Comparison of ENCODE assay signal across 20 cellular contexts in the genomic region with DNA sequence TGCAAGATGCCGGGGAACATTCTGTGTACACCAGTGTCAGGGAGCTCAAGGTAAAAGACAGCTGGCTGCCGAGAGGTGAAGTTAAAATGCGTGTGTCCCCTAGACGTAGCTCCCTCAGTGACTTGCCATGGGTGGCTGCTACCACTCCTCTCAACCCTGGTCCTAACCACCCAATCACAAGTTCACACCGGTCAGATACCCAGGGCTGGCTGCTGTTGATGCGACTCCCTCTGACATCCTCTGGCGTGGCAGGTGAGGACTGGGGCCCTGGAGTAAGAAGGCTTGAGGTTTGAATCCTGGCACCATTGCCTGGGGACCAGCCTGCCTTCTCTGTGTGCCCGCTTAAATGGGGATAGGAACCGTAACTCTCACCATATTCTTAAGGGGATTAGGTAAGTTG.
DNase-seq lines count a peak whose midpoint lies in the region; TF ChIP-seq lines count a peak whose summit lies in the region.
"Had no signal": no experiment of that assay in that cellular context is flagged by ENCODE, and none has a peak within 500 bp of the region (broad histone marks: within the 10 kb centered on the region; RNA-seq: fewer than 3 reads in every experiment).

No MANE protein-coding gene starts in this region.

- H3K4me1 ChIP-seq in H9 (ENCODE audit: insufficient read depth, low read length) = no peaks in the 10 kb centered on the region
- peaks cover 9 to 19% (median 12%) of the 10 kb centered on the region in 4 donors for H3K4me1 ChIP-seq in stomach

- no peak overlapping the region for H3K56ac ChIP-seq in H9 (ENCODE audit: insufficient read length, low read depth, low read length)

- H2BK120ac ChIP-seq in H9 (ENCODE audit: low read depth, low read length, poor library complexity, severe bottlenecking) = no peak overlapping the region

- H2BK12ac ChIP-seq in H9 (ENCODE audit: insufficient read length, low read depth, low read length) = no peak overlapping the region

- no peak overlapping the region for H3K4me3 Mint-ChIP-seq in activated naive CD4-positive, alpha-beta T cell treated with anti-CD3 and anti-CD28 coated beads, Interleukin-2, amount 50 U/mL, for 24 hours
- no peak overlapping the region for H3K4me3 Mint-ChIP-seq in activated naive CD4-positive, alpha-beta T cell treated with anti-CD3 and anti-CD28 coated beads, Interleukin-2, amount 10 ng/mL, durations not matched to agents 7 days and 5 days
- H3K4me3 Mint-ChIP-seq in H9 = no peak overlapping the region
- H3K4me3 Mint-ChIP-seq: natural killer cell had no signal

- no peaks in the 10 kb centered on the region for H3K36me3 Mint-ChIP-seq in activated naive CD4-positive, alpha-beta T cell treated with anti-CD3 and anti-CD28 coated beads, Interleukin-2, amount 50 U/mL, for 24 hours
- H3K36me3 Mint-ChIP-seq in activated naive CD4-positive, alpha-beta T cell treated with anti-CD3 and anti-CD28 coated beads, Interleukin-2, amount 10 ng/mL, durations not matched to agents 7 days and 5 days = no peaks in the 10 kb centered on the region
- no peaks in the 10 kb centered on the region for H3K36me3 Mint-ChIP-seq in H9 (ENCODE audit: insufficient read depth in 1 of 3, low read depth in 3 of 3)
- H3K36me3 Mint-ChIP-seq: natural killer cell had no signal

- H3K27ac ChIP-seq in H9 (ENCODE audit: insufficient read length, low read depth, low read length) = no peak overlapping the region
- H3K27ac ChIP-seq in stomach = no peak overlapping the region
- H3K27ac ChIP-seq in caudate nucleus (ENCODE audit: low read depth, low read length) = no peak overlapping the region
- H3K27ac ChIP-seq: VCaP had no signal

- H2AK5ac ChIP-seq in H9 (ENCODE audit: insufficient read length, low read length) = no peak overlapping the region

- H3K9me3 ChIP-seq in H9 (ENCODE audit: control insufficient read depth, low read depth, low read length) = no peaks in the 10 kb centered on the region
- H3K9me3 ChIP-seq in stomach = no peaks in the 10 kb centered on the region
- H3K9me3 ChIP-seq: Peyer's patch, upper lobe of left lung had no signal

- no peak for TF ChIP-seq EP300 in stomach (IDR thresholded peaks at IDR 0.05)

- no peak overlapping the region for H4K5ac ChIP-seq in H9 (ENCODE audit: insufficient read length, low read depth, low read length)

- TF ChIP-seq POLR2A in stomach (IDR thresholded peaks at IDR 0.05) = no peak

- H3K9ac ChIP-seq in H9 (ENCODE audit: extremely low read depth, insufficient read length, low read length) = no peak overlapping the region

- no peak overlapping the region for H4K8ac ChIP-seq in H9 (replicated peaks; ENCODE audit: insufficient read length, low read depth, low read length)

- H3K4me2 ChIP-seq in H9 (ENCODE audit: insufficient read depth, insufficient read length, low read length) = no peak overlapping the region

- H3T11ph ChIP-seq in H9 (ENCODE audit: low read length) = no peak overlapping the region

- intact Hi-C loops in stomach (cut with DNase I; ENCODE audit: low total_unique reads) = no loop called here

- no peaks in the 10 kb centered on the region for H3K9me3 Mint-ChIP-seq in activated naive CD4-positive, alpha-beta T cell treated with anti-CD3 and anti-CD28 coated beads, Interleukin-2, amount 50 U/mL, for 24 hours
- no peaks in the 10 kb centered on the region for H3K9me3 Mint-ChIP-seq in activated naive CD4-positive, alpha-beta T cell treated with anti-CD3 and anti-CD28 coated beads, Interleukin-2, amount 10 ng/mL, durations not matched to agents 7 days and 5 days
- H3K9me3 Mint-ChIP-seq in H9 = no peaks in the 10 kb centered on the region
- H3K9me3 Mint-ChIP-seq: natural killer cell had no signal

- H3K27ac Mint-ChIP-seq in activated naive CD4-positive, alpha-beta T cell treated with anti-CD3 and anti-CD28 coated beads, Interleukin-2, amount 50 U/mL, for 24 hours = peak overlapping the region; percentile 31
- no peak overlapping the region for H3K27ac Mint-ChIP-seq in activated naive CD4-positive, alpha-beta T cell treated with anti-CD3 and anti-CD28 coated beads, Interleukin-2, amount 10 ng/mL, durations not matched to agents 7 days and 5 days
- H3K27ac Mint-ChIP-seq in H9 = no peak overlapping the region
- H3K27ac Mint-ChIP-seq: natural killer cell had no signal

- WGBS in H9 (ENCODE audit: extremely low coverage, insufficient read length, low lambda C conversion rate) = no CpG with 5 or more reads among the region's 9 CpGs
- WGBS in stomach, 5 donors = 80 to 88% (median 83%) methylated on average over 9 of the region's 9 CpGs

- no peaks in the 10 kb centered on the region for H3K4me1 Mint-ChIP-seq in activated naive CD4-positive, alpha-beta T cell treated with anti-CD3 and anti-CD28 coated beads, Interleukin-2, amount 50 U/mL, for 24 hours
- peaks cover 6% of the 10 kb centered on the region for H3K4me1 Mint-ChIP-seq in activated naive CD4-positive, alpha-beta T cell treated with anti-CD3 and anti-CD28 coated beads, Interleukin-2, amount 10 ng/mL, durations not matched to agents 7 days and 5 days
- H3K4me1 Mint-ChIP-seq in H9 = no peaks in the 10 kb centered on the region
- H3K4me1 Mint-ChIP-seq: natural killer cell had no signal

- H3K14ac ChIP-seq in H9 (ENCODE audit: insufficient read depth, low read length) = no peak overlapping the region

- no peaks in the 10 kb centered on the region for H3K79me2 ChIP-seq in H9 (ENCODE audit: insufficient read depth, low read length)

- TF ChIP-seq CTCF in H9 (conservative IDR thresholded peaks at IDR 0.05) (no peak), stomach (IDR thresholded peaks at IDR 0.05) (no peak)

- in situ Hi-C loops in ACHN (cut with HindIII; ENCODE audit: low pct_ligation_motif_present, low pct_unique_long_range_greater_than_20kb, low sequenced_read_pairs) = no loop called here

- H3K23ac ChIP-seq in H9 (ENCODE audit: insufficient read length, low read depth, low read length) = no peak overlapping the region

- H3K27me3 ChIP-seq in H9 (ENCODE audit: insufficient read depth, low read length) (no peaks in the 10 kb centered on the region), stomach (no peaks in the 10 kb centered on the region)
- H3K27me3 ChIP-seq: Peyer's patch, upper lobe of left lung had no signal

- H3K4ac ChIP-seq in H9 (ENCODE audit: low read depth, low read length) = no peak overlapping the region

- H3K18ac ChIP-seq in H9 (ENCODE audit: insufficient read length, low read depth, low read length) = no peak overlapping the region

- H3K27me3 Mint-ChIP-seq in activated naive CD4-positive, alpha-beta T cell treated with anti-CD3 and anti-CD28 coated beads, Interleukin-2, amount 50 U/mL, for 24 hours = no peaks in the 10 kb centered on the region
- H3K27me3 Mint-ChIP-seq in activated naive CD4-positive, alpha-beta T cell treated with anti-CD3 and anti-CD28 coated beads, Interleukin-2, amount 10 ng/mL, durations not matched to agents 7 days and 5 days = peaks cover 35% of the 10 kb centered on the region
- no peaks in the 10 kb centered on the region; the same call in 1 of the 2 replicates for H3K27me3 Mint-ChIP-seq in H9 (ENCODE audit: low read depth)

- H3K36me3 ChIP-seq in stomach = no peaks in the 10 kb centered on the region
- H3K36me3 ChIP-seq: Peyer's patch, upper lobe of left lung had no signal

- no peaks in the 10 kb centered on the region for H3K79me1 ChIP-seq in H9 (ENCODE audit: insufficient read depth, low read depth, low read length, poor library complexity, severe bottlenecking)

- H3K4me3 ChIP-seq in stomach = no peak overlapping the region
- H3K4me3 ChIP-seq: GM12878 had no signal

- H2AFZ ChIP-seq in H9 (ENCODE audit: low read length) = no peak overlapping the region

- no peak overlapping the region for H2BK5ac ChIP-seq in H9 (ENCODE audit: insufficient read length, low read length)

- H3K23me2 ChIP-seq in H9 (ENCODE audit: insufficient read length, low read depth, low read length, poor library complexity, severe bottlenecking) = no peaks in the 10 kb centered on the region

- CTCF ChIA-PET in activated naive CD4-positive, alpha-beta T cell treated with anti-CD3 and anti-CD28 coated beads, Interleukin-2, amount 10 ng/mL, durations not matched to agents 7 days and 5 days (lab: Charles Lee) = interaction anchor here (0.7 to 1.7 kb wide), 7 partner anchors 9 to 163 kb away, joined by 3 to 7 read pairs (median 4); no protein-coding TSS in a partner anchor

- DNase-seq in activated naive CD4-positive, alpha-beta T cell treated with anti-CD3 and anti-CD28 coated beads, Interleukin-2, amount 10 ng/mL, durations not matched to agents 7 days and 5 days = no peak
- DNase-seq in H9 (peak; percentile 21), islet precursor cell (peak; percentile 42), stomach (peak; percentile 17), caudate nucleus (lab: John Stamatoyannopoulos, UW) (no peak), cerebellar cortex (ENCODE audit: low spot score) (no peak), ACHN (no peak)
- DNase-seq: cerebellar nuclear complex, glutamatergic neuron, midbrain, NCI-H1092 treated with DMSO at 0.1 percent for 48 hours, NCI-H187, NCI-H526 treated with DMSO at 0.1 percent for 48 hours, SIG-M5 had no signal

- no peak overlapping the region for H2BK15ac ChIP-seq in H9 (ENCODE audit: low read depth, low read length)

- no peak overlapping the region for H4K91ac ChIP-seq in H9 (ENCODE audit: insufficient read length, low read depth, low read length)

- H2BK20ac ChIP-seq in H9 (ENCODE audit: low read depth, low read length, poor library complexity, severe bottlenecking) = no peak overlapping the region

- no peaks in the 10 kb centered on the region for H4K20me1 ChIP-seq in H9 (ENCODE audit: control insufficient read depth, insufficient read depth, insufficient read length)

Comparison
In these comparisons a context has a peak if more than half of its experiments do, and no peak if none do; other contexts are left out.
1. DNase-seq: peak in H9 (single experiment), islet precursor cell (single experiment) and stomach (single experiment); none in activated naive CD4-positive, alpha-beta T cell treated with anti-CD3 and anti-CD28 coated beads, Interleukin-2, amount 10 ng/mL, durations not matched to agents 7 days and 5 days (single experiment), caudate nucleus (0 of 61), cerebellar cortex (single experiment) and ACHN (single experiment).